In genomic region chr3:39447637-39448483, GRCh38 we compare ENCODE assay signal across 8 cellular contexts. TPM values are rescaled to one million over a fixed set of nuclear protein-coding genes. Genes with fewer than 3 reads are reported as not detected.
DNase-seq lines count a peak whose midpoint lies in the region; ATAC-seq and TF ChIP-seq lines count a peak whose summit lies in the region.

No MANE protein-coding gene starts in this region.

- DNase-seq in DND-41 (peak; percentile 71), RKO (ENCODE audit: low spot score) (peak; percentile 82), fibroblast of pulmonary artery (ENCODE audit: low read depth) (peak; percentile 90), neuronal stem cell (ENCODE audit: low spot score) (peak; percentile 87), thoracic aorta (ENCODE audit: low spot score) (peak; percentile 53)
- DNase-seq in activated T-helper 1 cell treated with anti-CD3 and anti-CD28 coated beads, Interleukin-12 subunit alpha, Interleukin-12 subunit beta, Interleukin-2, Interleukin-4 antibody, amounts not matched to agents 30 ng/mL and 10 ng/mL and 1 ng/mL, durations not matched to agents 14 hours and 24 hours and 36 hours (ENCODE audit: low spot score): peak; percentile 46

- no peak overlapping the region for H2AFZ ChIP-seq in DND-41 (ENCODE audit: low read depth, low read length)
- H2AFZ ChIP-seq in KMS-11 (ENCODE audit: low read depth): no peak overlapping the region
- no peak overlapping the region for H2AFZ ChIP-seq in neuronal stem cell (ENCODE audit: low read length)

- no peak overlapping the region for H2BK12ac ChIP-seq in neuronal stem cell (ENCODE audit: low read length)

- H2BK15ac ChIP-seq in neuronal stem cell (ENCODE audit: low read length): no peak overlapping the region

- H3K79me1 ChIP-seq in neuronal stem cell (ENCODE audit: low read depth, low read length): no peaks in the 10 kb centered on the region

- no peak overlapping the region for H3K14ac ChIP-seq in neuronal stem cell (ENCODE audit: low read length)

- no peaks in the 10 kb centered on the region for H3K36me3 ChIP-seq in DND-41 (ENCODE audit: insufficient read depth, low read length)
- H3K36me3 ChIP-seq in KMS-11 (ENCODE audit: insufficient read depth): no peaks in the 10 kb centered on the region
- no peaks in the 10 kb centered on the region for H3K36me3 ChIP-seq in neuronal stem cell (replicated peaks in 1 of 2; ENCODE audit: control insufficient read depth in 2 of 2, insufficient read depth in 2 of 2, low read length in 2 of 2)
- no peaks in the 10 kb centered on the region for H3K36me3 ChIP-seq in thoracic aorta

- no peak overlapping the region for H3K18ac ChIP-seq in neuronal stem cell (ENCODE audit: low read length)

- intact Hi-C loops in activated T-helper 1 cell treated with anti-CD3 and anti-CD28 coated beads, Interleukin-12 subunit alpha, Interleukin-12 subunit beta, Interleukin-2, Interleukin-4 antibody, amounts not matched to agents 30 ng/mL and 10 ng/mL and 1 ng/mL, durations not matched to agents 14 hours and 24 hours and 36 hours (cut with micrococcal nuclease): loop anchor here (1.0 kb wide), 2 partner anchors 50 to 542 kb away; no protein-coding TSS in a partner anchor

- H2BK120ac ChIP-seq in neuronal stem cell (ENCODE audit: low read depth, low read length): no peak overlapping the region

- H2AK5ac ChIP-seq in neuronal stem cell (ENCODE audit: low read depth, low read length): no peak overlapping the region

- H3K27ac ChIP-seq in DND-41 (ENCODE audit: low read length) (no peak overlapping the region), KMS-11 (no peak overlapping the region), neuronal stem cell (replicated peaks; ENCODE audit: low read length) (no peak overlapping the region), thoracic aorta (no peak overlapping the region)

- H3K4me2 ChIP-seq in DND-41 (ENCODE audit: insufficient read depth, low read length): no peak overlapping the region
- H3K4me2 ChIP-seq in KMS-11: no peak overlapping the region
- H3K4me2 ChIP-seq in neuronal stem cell (ENCODE audit: insufficient read depth, low read length, poor library complexity, severe bottlenecking): no peak overlapping the region

- no peak overlapping the region for H3K4me3 ChIP-seq in DND-41 (ENCODE audit: low read depth in 1 of 2, low read length in 2 of 2)
- no peak overlapping the region for H3K4me3 ChIP-seq in KMS-11 (IDR thresholded peaks at IDR 0.05; ENCODE audit: insufficient read depth, low read depth, low read length)
- no peak overlapping the region for H3K4me3 ChIP-seq in fibroblast of pulmonary artery (replicated peaks; ENCODE audit: low read depth, low read length)
- H3K4me3 ChIP-seq in neuronal stem cell (ENCODE audit: low read length in 2 of 2): no peak overlapping the region
- no peak overlapping the region for H3K4me3 ChIP-seq in thoracic aorta

- peak; percentile 97 for TF ChIP-seq CTCF in DND-41 (IDR thresholded peaks at IDR 0.05; ENCODE audit: borderline replicate concordance, extremely low read depth, low read length, poor library complexity, severe bottlenecking)
- TF ChIP-seq CTCF in KMS-11 (conservative IDR thresholded peaks at IDR 0.05; ENCODE audit: low read depth, low read length): peak; percentile 87
- TF ChIP-seq CTCF in fibroblast of pulmonary artery (IDR thresholded peaks at IDR 0.05; ENCODE audit: low read length, missing control alignments): peak; percentile 93
- TF ChIP-seq CTCF in thoracic aorta (IDR thresholded peaks at IDR 0.05): peak; percentile 80

- H3K23ac ChIP-seq in neuronal stem cell (ENCODE audit: low read depth, low read length, poor library complexity): no peak overlapping the region

- no peaks in the 10 kb centered on the region for H4K20me1 ChIP-seq in DND-41 (ENCODE audit: insufficient read depth, low read length)
- no peaks in the 10 kb centered on the region for H4K20me1 ChIP-seq in KMS-11 (ENCODE audit: insufficient read depth)

- WGBS in neuronal stem cell (ENCODE audit: extremely low coverage in 2 of 2, insufficient read length in 2 of 2, insufficient replicate concordance in 1 of 2), 2 donors: no CpG with 5 or more reads among the region's 13 CpGs

- no peak overlapping the region for H3K4ac ChIP-seq in neuronal stem cell (ENCODE audit: low read length)

- H4K91ac ChIP-seq in neuronal stem cell (ENCODE audit: low read depth, low read length, poor library complexity): no peak overlapping the region

- no peaks in the 10 kb centered on the region for H3K9me3 Mint-ChIP-seq in activated T-helper 1 cell treated with anti-CD3 and anti-CD28 coated beads, Interleukin-12 subunit alpha, Interleukin-12 subunit beta, Interleukin-2, Interleukin-4 antibody, amounts not matched to agents 30 ng/mL and 10 ng/mL and 1 ng/mL, durations not matched to agents 14 hours and 24 hours and 36 hours

- H3K9me3 ChIP-seq in DND-41 (ENCODE audit: insufficient read depth, low read length, severe bottlenecking): no peaks in the 10 kb centered on the region
- no peaks in the 10 kb centered on the region for H3K9me3 ChIP-seq in neuronal stem cell (replicated peaks in 1 of 2; ENCODE audit: control insufficient read depth in 2 of 2, insufficient read depth in 1 of 2, low read depth in 1 of 2, low read length in 2 of 2)
- H3K9me3 ChIP-seq in thoracic aorta: no peaks in the 10 kb centered on the region

- ATAC-seq in DND-41 (ENCODE audit: insufficient read depth, low read depth) (peak; percentile 99), GM21619 (IDR thresholded peaks at IDR 0.05; ENCODE audit: unreplicated experiment) (peak; percentile 88), thoracic aorta (ENCODE audit: insufficient number of reproducible peaks, low FRiP score, low read depth) (peak; percentile 72)

- no peaks in the 10 kb centered on the region for H3K4me1 ChIP-seq in DND-41 (ENCODE audit: insufficient read depth, low read length)
- H3K4me1 ChIP-seq in KMS-11 (ENCODE audit: low read depth, poor library complexity, severe bottlenecking): no peaks in the 10 kb centered on the region
- H3K4me1 ChIP-seq in neuronal stem cell (ENCODE audit: control insufficient read depth in 2 of 2, insufficient read depth in 1 of 2, low read depth in 1 of 2, low read length in 2 of 2): no peaks in the 10 kb centered on the region
- no peaks in the 10 kb centered on the region for H3K4me1 ChIP-seq in thoracic aorta (ENCODE audit: control insufficient read depth in 1 of 2, low read depth in 2 of 2)

- H3K4me3 Mint-ChIP-seq in activated T-helper 1 cell treated with anti-CD3 and anti-CD28 coated beads, Interleukin-12 subunit alpha, Interleukin-12 subunit beta, Interleukin-2, Interleukin-4 antibody, amounts not matched to agents 30 ng/mL and 10 ng/mL and 1 ng/mL, durations not matched to agents 14 hours and 24 hours and 36 hours: no peak overlapping the region

- H2BK5ac ChIP-seq in neuronal stem cell (ENCODE audit: low read length): no peak overlapping the region

- H3K27me3 Mint-ChIP-seq in activated T-helper 1 cell treated with anti-CD3 and anti-CD28 coated beads, Interleukin-12 subunit alpha, Interleukin-12 subunit beta, Interleukin-2, Interleukin-4 antibody, amounts not matched to agents 30 ng/mL and 10 ng/mL and 1 ng/mL, durations not matched to agents 14 hours and 24 hours and 36 hours (ENCODE audit: insufficient read depth): peaks cover 11% of the 10 kb centered on the region

- H3K4me1 Mint-ChIP-seq in activated T-helper 1 cell treated with anti-CD3 and anti-CD28 coated beads, Interleukin-12 subunit alpha, Interleukin-12 subunit beta, Interleukin-2, Interleukin-4 antibody, amounts not matched to agents 30 ng/mL and 10 ng/mL and 1 ng/mL, durations not matched to agents 14 hours and 24 hours and 36 hours (ENCODE audit: low read depth): no peaks in the 10 kb centered on the region

- H3K79me2 ChIP-seq in DND-41 (ENCODE audit: insufficient read depth, low read length) (no peaks in the 10 kb centered on the region), KMS-11 (ENCODE audit: insufficient read depth, low read depth) (no peaks in the 10 kb centered on the region)

- H3K27me3 ChIP-seq in DND-41 (ENCODE audit: insufficient read depth, low read length, poor library complexity) (peaks cover 3% of the 10 kb centered on the region), KMS-11 (ENCODE audit: insufficient read depth, low read depth) (no peaks in the 10 kb centered on the region), neuronal stem cell (ENCODE audit: control insufficient read depth in 3 of 3, insufficient read depth in 3 of 3, low read depth in 1 of 3, low read length in 3 of 3) (no peaks in the 10 kb centered on the region), thoracic aorta (replicated peaks; ENCODE audit: insufficient read depth) (no peaks in the 10 kb centered on the region)

- H3K27ac Mint-ChIP-seq in activated T-helper 1 cell treated with anti-CD3 and anti-CD28 coated beads, Interleukin-12 subunit alpha, Interleukin-12 subunit beta, Interleukin-2, Interleukin-4 antibody, amounts not matched to agents 30 ng/mL and 10 ng/mL and 1 ng/mL, durations not matched to agents 14 hours and 24 hours and 36 hours: no peak overlapping the region

- no peaks in the 10 kb centered on the region for H3K36me3 Mint-ChIP-seq in activated T-helper 1 cell treated with anti-CD3 and anti-CD28 coated beads, Interleukin-12 subunit alpha, Interleukin-12 subunit beta, Interleukin-2, Interleukin-4 antibody, amounts not matched to agents 30 ng/mL and 10 ng/mL and 1 ng/mL, durations not matched to agents 14 hours and 24 hours and 36 hours (ENCODE audit: low read depth)

- H3K9ac ChIP-seq in DND-41 (ENCODE audit: low read depth, low read length) (no peak overlapping the region), KMS-11 (no peak overlapping the region), neuronal stem cell (ENCODE audit: low read depth, low read length, poor library complexity) (no peak overlapping the region)

- no peak overlapping the region for H4K8ac ChIP-seq in neuronal stem cell (ENCODE audit: low read depth, low read length)

RNA-seq across cellular contexts. Expression of gene MOBP, which starts 19.6 kb away (rescaled TPM):
- not detected in 2 replicates for total RNA-seq in activated T-helper 1 cell treated with anti-CD3 and anti-CD28 coated beads, Interleukin-12 subunit alpha, Interleukin-12 subunit beta, Interleukin-2, Interleukin-4 antibody, amounts not matched to agents 30 ng/mL and 10 ng/mL and 1 ng/mL, durations not matched to agents 14 hours and 24 hours and 36 hours
- polyA plus RNA-seq in neuronal stem cell (2013, experiment 1 of 2): not detected
- 0.01 TPM for polyA plus RNA-seq in neuronal stem cell (2013, experiment 2 of 2)
- total RNA-seq in thoracic aorta: not detected

RNA-seq across cellular contexts. Expression of gene RPSA, which starts 41.3 kb away (rescaled TPM):
- total RNA-seq in activated T-helper 1 cell treated with anti-CD3 and anti-CD28 coated beads, Interleukin-12 subunit alpha, Interleukin-12 subunit beta, Interleukin-2, Interleukin-4 antibody, amounts not matched to agents 30 ng/mL and 10 ng/mL and 1 ng/mL, durations not matched to agents 14 hours and 24 hours and 36 hours: 1,750 and 1,765 TPM in 2 replicates
- polyA plus RNA-seq in neuronal stem cell (2013, experiment 1 of 2): 3,054 TPM
- polyA plus RNA-seq in neuronal stem cell (2013, experiment 2 of 2): 3,086 TPM
- 100 to 1,000 TPM; 429 to 480 TPM for total RNA-seq in thoracic aorta
